8 cellular contexts compared by ENCODE assay signal in genomic region chr6:105077592-105078463, GRCh38.
DNase-seq lines count a peak whose midpoint lies in the region; ATAC-seq and TF ChIP-seq lines count a peak whose summit lies in the region.

No MANE protein-coding gene starts in this region.

- no peak overlapping the region for H3K4me3 ChIP-seq in coronary artery

- no peaks in the 10 kb centered on the region for H3K36me3 Mint-ChIP-seq in activated CD8-positive, alpha-beta T cell treated with anti-CD3 and anti-CD28 coated beads for 36 hours (ENCODE audit: low read depth)
- no peaks in the 10 kb centered on the region for H3K36me3 Mint-ChIP-seq in activated CD8-positive, alpha-beta T cell treated with anti-CD3 and anti-CD28 coated beads, Interleukin-2, amount 10 ng/mL, durations not matched to agents 7 days and 5 days (ENCODE audit: low read depth)
- H3K36me3 Mint-ChIP-seq in WTC11: peaks cover 16% of the 10 kb centered on the region

- POLR2A ChIA-PET in activated CD8-positive, alpha-beta T cell treated with anti-CD3 and anti-CD28 coated beads for 36 hours (lab: Charles Lee): no interaction called here
- POLR2A ChIA-PET in activated CD8-positive, alpha-beta T cell treated with anti-CD3 and anti-CD28 coated beads, Interleukin-2, amount 10 ng/mL, durations not matched to agents 7 days and 5 days (lab: Charles Lee): no interaction called here
- POLR2A ChIA-PET in WTC11 (lab: Charles Lee): no interaction called here

- peaks cover 4% of the 10 kb centered on the region for H3K27me3 Mint-ChIP-seq in activated CD8-positive, alpha-beta T cell treated with anti-CD3 and anti-CD28 coated beads for 36 hours
- H3K27me3 Mint-ChIP-seq in activated CD8-positive, alpha-beta T cell treated with anti-CD3 and anti-CD28 coated beads, Interleukin-2, amount 10 ng/mL, durations not matched to agents 7 days and 5 days (ENCODE audit: low read depth): peaks cover 14% of the 10 kb centered on the region
- no peaks in the 10 kb centered on the region for H3K27me3 Mint-ChIP-seq in WTC11 (ENCODE audit: low read depth)

- H3K27ac Mint-ChIP-seq in activated CD8-positive, alpha-beta T cell treated with anti-CD3 and anti-CD28 coated beads for 36 hours: no peak overlapping the region
- H3K27ac Mint-ChIP-seq in activated CD8-positive, alpha-beta T cell treated with anti-CD3 and anti-CD28 coated beads, Interleukin-2, amount 10 ng/mL, durations not matched to agents 7 days and 5 days: no peak overlapping the region
- H3K27ac Mint-ChIP-seq in WTC11: peak overlapping the region; percentile 54; the same call in 1 of the 2 replicates

- H3K9me3 Mint-ChIP-seq in activated CD8-positive, alpha-beta T cell treated with anti-CD3 and anti-CD28 coated beads for 36 hours: no peaks in the 10 kb centered on the region
- H3K9me3 Mint-ChIP-seq in activated CD8-positive, alpha-beta T cell treated with anti-CD3 and anti-CD28 coated beads, Interleukin-2, amount 10 ng/mL, durations not matched to agents 7 days and 5 days (ENCODE audit: insufficient read depth): no peaks in the 10 kb centered on the region
- no peaks in the 10 kb centered on the region for H3K9me3 Mint-ChIP-seq in WTC11

- no peak overlapping the region for H3K27ac ChIP-seq in coronary artery

- DNase-seq in activated CD8-positive, alpha-beta T cell treated with anti-CD3 and anti-CD28 coated beads for 36 hours: no peak
- no peak for DNase-seq in activated CD8-positive, alpha-beta T cell treated with anti-CD3 and anti-CD28 coated beads, Interleukin-2, amount 10 ng/mL, durations not matched to agents 7 days and 5 days
- peak; percentile 36 for DNase-seq in NCI-H1694 (lab: John Stamatoyannopoulos, UW)
- DNase-seq in WTC11 (ENCODE audit: low spot score): no peak
- DNase-seq in left lobe of liver (ENCODE audit: low spot score): no peak
- DNase-seq in occipital lobe (lab: John Stamatoyannopoulos, UW): no peak
- no peak for DNase-seq in activated CD4-positive, alpha-beta T cell treated with anti-CD3 and anti-CD28 coated beads for 1 hour
- no peak for DNase-seq in coronary artery (ENCODE audit: low spot score)

- CTCF ChIA-PET in activated CD8-positive, alpha-beta T cell treated with anti-CD3 and anti-CD28 coated beads for 36 hours (lab: Charles Lee): interaction anchor here (0.6 to 4.5 kb wide), 17 partner anchors 10 to 395 kb away, joined by 3 to 39 read pairs (median 3); no protein-coding TSS in a partner anchor
- CTCF ChIA-PET in activated CD8-positive, alpha-beta T cell treated with anti-CD3 and anti-CD28 coated beads, Interleukin-2, amount 10 ng/mL, durations not matched to agents 7 days and 5 days (lab: Charles Lee): interaction anchor here (0.8 to 4.0 kb wide), 9 partner anchors 10 to 394 kb away, joined by 3 to 29 read pairs (median 4); no protein-coding TSS in a partner anchor
- CTCF ChIA-PET in WTC11 (lab: Charles Lee): interaction anchor here (0.6 to 2.2 kb wide), 20 partner anchors 10 to 288 kb away, joined by 3 to 22 read pairs (median 4); partner anchors contain the start of gene HACE1

- no peaks in the 10 kb centered on the region for H3K4me1 Mint-ChIP-seq in activated CD8-positive, alpha-beta T cell treated with anti-CD3 and anti-CD28 coated beads for 36 hours (ENCODE audit: low read depth)
- no peaks in the 10 kb centered on the region for H3K4me1 Mint-ChIP-seq in activated CD8-positive, alpha-beta T cell treated with anti-CD3 and anti-CD28 coated beads, Interleukin-2, amount 10 ng/mL, durations not matched to agents 7 days and 5 days (ENCODE audit: low read depth)
- peaks cover 5% of the 10 kb centered on the region; the same call in 1 of the 2 replicates for H3K4me1 Mint-ChIP-seq in WTC11

- intact Hi-C loops in activated CD8-positive, alpha-beta T cell treated with anti-CD3 and anti-CD28 coated beads for 36 hours (cut with micrococcal nuclease): loop anchor here (10.0 kb wide), 1 partner anchor 123 kb away; the partner anchor contains the start of gene LIN28B

- peak; percentile 70 for TF ChIP-seq CTCF in activated CD8-positive, alpha-beta T cell treated with anti-CD3 and anti-CD28 coated beads for 36 hours (IDR thresholded peaks at IDR 0.05)
- TF ChIP-seq CTCF in WTC11 (IDR thresholded peaks at IDR 0.05): no peak
- no peak for TF ChIP-seq CTCF in coronary artery (IDR thresholded peaks at IDR 0.05)

- no peak overlapping the region for H3K4me3 Mint-ChIP-seq in activated CD8-positive, alpha-beta T cell treated with anti-CD3 and anti-CD28 coated beads for 36 hours
- H3K4me3 Mint-ChIP-seq in activated CD8-positive, alpha-beta T cell treated with anti-CD3 and anti-CD28 coated beads, Interleukin-2, amount 10 ng/mL, durations not matched to agents 7 days and 5 days: no peak overlapping the region
- no peak overlapping the region for H3K4me3 Mint-ChIP-seq in WTC11

- no peak for ATAC-seq in activated CD8-positive, alpha-beta T cell treated with anti-CD3 and anti-CD28 coated beads for 36 hours
- ATAC-seq in activated CD8-positive, alpha-beta T cell treated with anti-CD3 and anti-CD28 coated beads, Interleukin-2, amount 10 ng/mL, durations not matched to agents 7 days and 5 days: no peak
- no peak for ATAC-seq in WTC11
- ATAC-seq in left lobe of liver: peak; percentile 76

TF ChIP-seq in WTC11, 78 proteins besides CTCF, POLR2A, EP300 and RAD21:
- TF ChIP-seq E2F5 (CRISPR knock-in tag; IDR thresholded peaks at IDR 0.05) (no peak), ZNF121 (CRISPR knock-in tag; IDR thresholded peaks at IDR 0.05) (no peak), NR2C2 (CRISPR knock-in tag; IDR thresholded peaks at IDR 0.05) (no peak), ZNF671 (CRISPR knock-in tag; IDR thresholded peaks at IDR 0.05) (no peak), FOXK1 (CRISPR knock-in tag; IDR thresholded peaks at IDR 0.05) (no peak), ATF3 (CRISPR knock-in tag; conservative IDR thresholded peaks at IDR 0.05) (no peak), E2F1 (CRISPR knock-in tag; IDR thresholded peaks at IDR 0.05) (no peak), ZMAT4 (CRISPR knock-in tag; IDR thresholded peaks at IDR 0.05) (no peak)
TF ChIP-seq in WTC11: peak in this region for 0.
